ENCODE assay signal across 14 cellular contexts in genomic region chr3:135238201-135238600, GRCh38.
DNase-seq lines count a peak whose midpoint lies in the region; TF ChIP-seq lines count a peak whose summit lies in the region.
"Had no signal": no experiment of that assay in that cellular context is flagged by ENCODE, and none has a peak within 500 bp of the region (broad histone marks: within the 10 kb centered on the region; RNA-seq: fewer than 3 reads in every experiment).

No MANE protein-coding gene starts in this region.

- H3K27me3 Mint-ChIP-seq in osteocyte (ENCODE audit: unreplicated experiment), result no peaks in the 10 kb centered on the region
- H3K27me3 Mint-ChIP-seq: CD4-positive, alpha-beta T cell had no signal

- no peak overlapping the region for H3K27ac ChIP-seq in uterus

- no peaks in the 10 kb centered on the region for H3K4me1 Mint-ChIP-seq in osteocyte (ENCODE audit: unreplicated experiment)

- no peaks in the 10 kb centered on the region for H3K9me3 Mint-ChIP-seq in osteocyte (ENCODE audit: unreplicated experiment)
- H3K9me3 Mint-ChIP-seq: T-helper 2 cell treated with Interferon-gamma antibody and Interleukin-4, amounts not matched to agents 5 μg/mL and 100 μg/mL, for 36 hours had no signal

- H3K4me1 ChIP-seq in uterus, result no peaks in the 10 kb centered on the region

- no peaks in the 10 kb centered on the region for H3K9me3 ChIP-seq in uterus

- no peak overlapping the region for H3K4me3 ChIP-seq in uterus

- no peak for TF ChIP-seq CTCF in osteocyte (IDR thresholded peaks at IDR 0.05)
- TF ChIP-seq CTCF in uterus (IDR thresholded peaks at IDR 0.05), result no peak

- DNase-seq in NCI-H748 (lab: John Stamatoyannopoulos, UW; ENCODE audit: unreplicated experiment) (peak; percentile 6), NCI-H748 treated with DMSO at 0.1 percent for 48 hours (lab: John Stamatoyannopoulos, UW) (no peak), NCI-H146 (lab: John Stamatoyannopoulos, UW) (peak; percentile 82), NCI-H345 treated with DMSO at 0.1 percent for 48 hours (lab: John Stamatoyannopoulos, UW; ENCODE audit: unreplicated experiment) (peak; percentile 46), osteocyte (ENCODE audit: extremely low spot score, unreplicated experiment) (peak; percentile 66), uterus (no peak), SW480 (ENCODE audit: low spot score) (no peak), ecto neural progenitor cell (ENCODE audit: low spot score) (no peak)
- DNase-seq: ACHN; CD4-positive, alpha-beta T cell; KG1; NCI-H2227 treated with DMSO at 0.1 percent for 48 hours; SHP77 treated with DMSO at 0.1 percent for 48 hours had no signal

- H3K36me3 Mint-ChIP-seq in osteocyte (ENCODE audit: unreplicated experiment), result no peaks in the 10 kb centered on the region

- TF ChIP-seq POLR2A in uterus (IDR thresholded peaks at IDR 0.05), result no peak

- intact Hi-C loops in uterus (cut with DNase I; ENCODE audit: low total_unique reads), result no loop called here

- H3K4me3 Mint-ChIP-seq in osteocyte (ENCODE audit: unreplicated experiment), result no peak overlapping the region
- H3K4me3 Mint-ChIP-seq: CD4-positive, alpha-beta T cell; T-helper 2 cell treated with Interferon-gamma antibody and Interleukin-4, amounts not matched to agents 5 μg/mL and 100 μg/mL, for 36 hours had no signal

- no peak overlapping the region for H3K27ac Mint-ChIP-seq in osteocyte (ENCODE audit: unreplicated experiment)
- H3K27ac Mint-ChIP-seq: CD4-positive, alpha-beta T cell; T-helper 2 cell treated with Interferon-gamma antibody and Interleukin-4, amounts not matched to agents 5 μg/mL and 100 μg/mL, for 36 hours had no signal

- no peaks in the 10 kb centered on the region for H3K27me3 ChIP-seq in uterus

- H3K36me3 ChIP-seq in uterus, result no peaks in the 10 kb centered on the region

Comparison
In these comparisons a context has a peak if more than half of its experiments do, and no peak if none do; other contexts are left out.
1. DNase-seq: peak in NCI-H748 (single experiment), NCI-H146 (single experiment), NCI-H345 treated with DMSO at 0.1 percent for 48 hours (single experiment) and osteocyte (single experiment); none in NCI-H748 treated with DMSO at 0.1 percent for 48 hours (single experiment), uterus (0 of 2), SW480 (single experiment) and ecto neural progenitor cell (single experiment).